17 cellular contexts compared by ENCODE assay signal in genomic region chr12:26233620-26234019, GRCh38. TPM values are rescaled to one million over a fixed set of nuclear protein-coding genes. Genes with fewer than 3 reads are reported as not detected.
DNase-seq lines count a peak whose midpoint lies in the region; ATAC-seq and TF ChIP-seq lines count a peak whose summit lies in the region.
"Had no signal": no experiment of that assay in that cellular context is flagged by ENCODE, and none has a peak within 500 bp of the region (broad histone marks: within the 10 kb centered on the region; RNA-seq: fewer than 3 reads in every experiment).

No MANE protein-coding gene starts in this region.

- ATAC-seq in activated CD4-positive, alpha-beta T cell treated with anti-CD3 and anti-CD28 coated beads for 36 hours, result no peak
- ATAC-seq: stimulated activated effector memory CD8-positive, alpha-beta T cell treated with anti-CD3 and anti-CD28 coated beads, Interleukin-12 subunit alpha, Interleukin-12 subunit beta, amount 100 ng/mL, for 72 hours had no signal

- CTCF ChIA-PET in activated CD4-positive, alpha-beta T cell treated with anti-CD3 and anti-CD28 coated beads for 36 hours (lab: Charles Lee), result interaction anchor here (0.9 kb wide), 1 partner anchor 150 kb away, joined by 3 read pairs; no protein-coding TSS in a partner anchor

- H3K27me3 Mint-ChIP-seq in activated CD4-positive, alpha-beta T cell treated with anti-CD3 and anti-CD28 coated beads, Interleukin-2, amount 10 ng/mL, durations not matched to agents 24 days and 14 days, result peaks cover 24% of the 10 kb centered on the region
- peaks cover 14% of the 10 kb centered on the region for H3K27me3 Mint-ChIP-seq in activated CD4-positive, alpha-beta T cell treated with anti-CD3 and anti-CD28 coated beads for 36 hours

- no peaks in the 10 kb centered on the region for H3K4me1 Mint-ChIP-seq in activated CD4-positive, alpha-beta T cell treated with anti-CD3 and anti-CD28 coated beads, Interleukin-2, amount 10 ng/mL, durations not matched to agents 24 days and 14 days
- no peaks in the 10 kb centered on the region for H3K4me1 Mint-ChIP-seq in activated CD4-positive, alpha-beta T cell treated with anti-CD3 and anti-CD28 coated beads for 36 hours
- H3K4me1 Mint-ChIP-seq: stimulated activated effector memory CD8-positive, alpha-beta T cell treated with anti-CD3 and anti-CD28 coated beads, Interleukin-12 subunit alpha, Interleukin-12 subunit beta, amount 100 ng/mL, for 72 hours had no signal

- POLR2A ChIA-PET in activated CD4-positive, alpha-beta T cell treated with anti-CD3 and anti-CD28 coated beads for 36 hours (lab: Charles Lee), result no interaction called here

- H3K9me3 Mint-ChIP-seq in activated CD4-positive, alpha-beta T cell treated with anti-CD3 and anti-CD28 coated beads, Interleukin-2, amount 10 ng/mL, durations not matched to agents 24 days and 14 days, result peaks cover 3% of the 10 kb centered on the region
- H3K9me3 Mint-ChIP-seq in activated CD4-positive, alpha-beta T cell treated with anti-CD3 and anti-CD28 coated beads for 36 hours (ENCODE audit: low read depth), result no peaks in the 10 kb centered on the region
- H3K9me3 Mint-ChIP-seq: stimulated activated effector memory CD8-positive, alpha-beta T cell treated with anti-CD3 and anti-CD28 coated beads, Interleukin-12 subunit alpha, Interleukin-12 subunit beta, amount 100 ng/mL, for 72 hours had no signal

- no peak overlapping the region for H3K27ac Mint-ChIP-seq in activated CD4-positive, alpha-beta T cell treated with anti-CD3 and anti-CD28 coated beads, Interleukin-2, amount 10 ng/mL, durations not matched to agents 24 days and 14 days
- H3K27ac Mint-ChIP-seq in activated CD4-positive, alpha-beta T cell treated with anti-CD3 and anti-CD28 coated beads for 36 hours, result no peak overlapping the region
- H3K27ac Mint-ChIP-seq: stimulated activated effector memory CD8-positive, alpha-beta T cell treated with anti-CD3 and anti-CD28 coated beads, Interleukin-12 subunit alpha, Interleukin-12 subunit beta, amount 100 ng/mL, for 72 hours had no signal

- intact Hi-C loops in activated CD4-positive, alpha-beta T cell treated with anti-CD3 and anti-CD28 coated beads, Interleukin-2, amount 10 ng/mL, durations not matched to agents 24 days and 14 days (cut with micrococcal nuclease), result no loop called here
- intact Hi-C loops in activated CD4-positive, alpha-beta T cell treated with anti-CD3 and anti-CD28 coated beads for 36 hours (cut with DNase I, micrococcal nuclease), result no loop called here

- no peak overlapping the region for H3K4me3 Mint-ChIP-seq in activated CD4-positive, alpha-beta T cell treated with anti-CD3 and anti-CD28 coated beads, Interleukin-2, amount 10 ng/mL, durations not matched to agents 24 days and 14 days
- no peak overlapping the region for H3K4me3 Mint-ChIP-seq in activated CD4-positive, alpha-beta T cell treated with anti-CD3 and anti-CD28 coated beads for 36 hours
- H3K4me3 Mint-ChIP-seq: stimulated activated effector memory CD8-positive, alpha-beta T cell treated with anti-CD3 and anti-CD28 coated beads, Interleukin-12 subunit alpha, Interleukin-12 subunit beta, amount 100 ng/mL, for 72 hours had no signal

- peak; percentile 50 for DNase-seq in activated CD4-positive, alpha-beta T cell treated with anti-CD3 and anti-CD28 coated beads, Interleukin-2, amount 10 ng/mL, durations not matched to agents 24 days and 14 days
- DNase-seq in activated CD4-positive, alpha-beta T cell treated with anti-CD3 and anti-CD28 coated beads for 36 hours, result no peak
- DNase-seq in astrocyte of the spinal cord (ENCODE audit: low read depth, low spot score) (peak; percentile 45), foreskin fibroblast (peak; percentile 9 to 56), medulla oblongata (ENCODE audit: extremely low spot score) (no peak), MG63 (no peak), T-helper 1 cell (no peak), D341Med (ENCODE audit: low spot score) (no peak)
- DNase-seq: activated CD4-positive, CD25-positive, alpha-beta regulatory T cell treated with anti-CD3 and anti-CD28 coated beads, Interleukin-2, amount 50 U/mL, for 72 hours; activated naive CD4-positive, alpha-beta T cell treated with Interleukin-2 at 50 U/mL for 16 hours; Caco-2; midbrain; NCI-H1092; SJCRH30; small intestine; trophoblast cell had no signal

- H3K9me3 ChIP-seq in MG63, result no peaks in the 10 kb centered on the region
- H3K9me3 ChIP-seq: Caco-2, SJCRH30 had no signal

- no peaks in the 10 kb centered on the region for H3K36me3 Mint-ChIP-seq in activated CD4-positive, alpha-beta T cell treated with anti-CD3 and anti-CD28 coated beads, Interleukin-2, amount 10 ng/mL, durations not matched to agents 24 days and 14 days (ENCODE audit: low read depth)
- H3K36me3 Mint-ChIP-seq in activated CD4-positive, alpha-beta T cell treated with anti-CD3 and anti-CD28 coated beads for 36 hours (ENCODE audit: low read depth), result no peaks in the 10 kb centered on the region
- H3K36me3 Mint-ChIP-seq: stimulated activated effector memory CD8-positive, alpha-beta T cell treated with anti-CD3 and anti-CD28 coated beads, Interleukin-12 subunit alpha, Interleukin-12 subunit beta, amount 100 ng/mL, for 72 hours had no signal

- no peaks in the 10 kb centered on the region for H3K27me3 ChIP-seq in MG63
- H3K27me3 ChIP-seq: SJCRH30 had no signal

- no peak overlapping the region for H3K4me3 ChIP-seq in astrocyte of the spinal cord (ENCODE audit: low read depth, low read length)
- no peak overlapping the region for H3K4me3 ChIP-seq in foreskin fibroblast (ENCODE audit: low read depth in 1 of 2, low read length in 2 of 2)
- H3K4me3 ChIP-seq in MG63, result no peak overlapping the region
- H3K4me3 ChIP-seq: SJCRH30 had no signal

- in situ Hi-C loops in astrocyte of the spinal cord (cut with HindIII; ENCODE audit: low sequenced_read_pairs), result no loop called here

- H3K36me3 ChIP-seq in MG63, result no peaks in the 10 kb centered on the region
- H3K36me3 ChIP-seq: SJCRH30 had no signal

- TF ChIP-seq CTCF in astrocyte of the spinal cord (IDR thresholded peaks at IDR 0.05; ENCODE audit: low read depth, low read length) (no peak), foreskin fibroblast (IDR thresholded peaks at IDR 0.05; ENCODE audit: low read depth, low read length) (no peak)

RNA-seq across cellular contexts. Expression of gene SSPN, which starts 38.2 kb away (rescaled TPM):
- total RNA-seq in activated CD4-positive, alpha-beta T cell treated with anti-CD3 and anti-CD28 coated beads, Interleukin-2, amount 10 ng/mL, durations not matched to agents 24 days and 14 days, result not detected in 2 replicates
- total RNA-seq in activated CD4-positive, alpha-beta T cell treated with anti-CD3 and anti-CD28 coated beads for 36 hours, result not detected
- 0.13 TPM in 1 of 2 replicates, not detected in the other for total RNA-seq in MG63 (2014; rRNA removed; shearing (Covaris generic); ENCODE audit: low replicate concordance)

Comparison
In these comparisons a context has a peak if more than half of its experiments do, and no peak if none do; other contexts are left out.
1. DNase-seq: peak in activated CD4-positive, alpha-beta T cell treated with anti-CD3 and anti-CD28 coated beads, Interleukin-2, amount 10 ng/mL, durations not matched to agents 24 days and 14 days (single experiment), astrocyte of the spinal cord (single experiment) and foreskin fibroblast (2 of 2); none in activated CD4-positive, alpha-beta T cell treated with anti-CD3 and anti-CD28 coated beads for 36 hours (single experiment), medulla oblongata (single experiment), MG63 (single experiment), T-helper 1 cell (0 of 5) and D341Med (single experiment).